Comparison of ENCODE assay signal across 8 cellular contexts in the genomic region with DNA sequence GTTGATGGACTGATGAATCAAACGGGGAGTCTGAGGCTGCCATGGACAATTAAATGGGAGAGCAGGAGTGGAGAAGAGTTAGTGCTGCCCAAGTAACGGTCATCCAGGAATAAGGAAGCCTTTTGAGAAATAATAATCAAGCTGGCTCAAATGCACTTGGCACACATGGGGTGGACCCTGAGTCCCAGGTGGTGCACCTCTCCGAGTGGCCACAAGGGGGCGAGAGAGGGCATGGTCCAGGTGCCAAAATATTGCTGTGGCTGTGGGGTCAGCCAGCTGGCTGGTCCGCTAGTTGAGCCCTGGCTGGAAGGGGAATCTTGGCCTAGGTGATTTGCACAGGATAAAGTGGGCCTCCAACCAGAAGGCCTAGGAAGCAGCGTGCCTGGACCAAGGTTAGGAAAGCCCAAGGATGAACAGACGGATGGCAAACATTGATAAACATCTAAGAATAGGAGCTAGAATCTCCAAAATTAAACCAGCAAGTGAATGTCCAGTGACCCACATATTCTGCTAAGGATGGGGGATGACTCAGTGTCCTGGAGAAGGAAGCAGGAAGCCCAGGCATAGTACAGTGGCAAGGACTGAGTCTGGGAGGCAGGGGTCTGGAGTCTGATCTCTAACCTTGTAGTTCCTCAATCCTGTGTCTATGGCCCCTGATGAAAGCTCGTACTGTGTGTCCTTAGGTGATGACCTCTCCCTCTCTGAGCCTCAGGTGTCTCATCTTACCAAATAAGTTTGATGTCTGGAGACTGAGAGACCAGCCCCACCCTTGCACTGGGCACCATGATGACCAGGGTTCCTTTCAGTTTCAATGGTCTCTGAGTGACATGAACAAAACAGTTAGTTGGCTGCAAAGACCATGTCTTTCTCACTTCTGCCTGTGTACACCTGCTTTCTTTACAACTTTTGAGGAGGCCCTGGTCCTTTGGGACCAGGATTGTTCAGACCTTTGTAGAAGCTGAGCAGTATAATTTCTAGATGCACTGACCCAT. TPM values are rescaled to one million over a fixed set of nuclear protein-coding genes. Genes with fewer than 3 reads are reported as not detected.
DNase-seq lines count a peak whose midpoint lies in the region; ATAC-seq, FAIRE-seq and TF ChIP-seq lines count a peak whose summit lies in the region.

No MANE protein-coding gene starts in this region.

- H3K18ac ChIP-seq in H1 (ENCODE audit: extremely low read depth, low read length), result no peak overlapping the region

- no peak overlapping the region for H4K8ac ChIP-seq in H1 (ENCODE audit: extremely low read depth, insufficient read depth, low read length)

- FAIRE-seq in H1 (lab: Jason Lieb, UNC), result no peak

- TF ChIP-seq CTCF in Caco-2 (IDR thresholded peaks at IDR 0.05; ENCODE audit: insufficient read depth in 1 of 2, low read depth in 1 of 2, low read length in 1 of 2, severe bottlenecking in 1 of 2, unreplicated experiment in 1 of 2) (peak; percentile 92 to 93), H1 (IDR thresholded peaks at IDR 0.05; ENCODE audit: control extremely low read depth in 1 of 3, insufficient read depth in 1 of 3, low read depth in 1 of 3, low read length in 3 of 3) (peak; percentile 90 to 98 (median 97))
- TF ChIP-seq CTCF in activated CD8-positive, alpha-beta T cell treated with anti-CD3 and anti-CD28 coated beads for 36 hours (IDR thresholded peaks at IDR 0.05), result peak; percentile 93

- no peaks in the 10 kb centered on the region for H3K27me3 Mint-ChIP-seq in Caco-2 (ENCODE audit: insufficient read depth, unreplicated experiment)
- peaks cover 5% of the 10 kb centered on the region for H3K27me3 Mint-ChIP-seq in activated CD8-positive, alpha-beta T cell treated with anti-CD3 and anti-CD28 coated beads for 36 hours
- H3K27me3 Mint-ChIP-seq in naive B cell, result peaks cover 15 to 54% (median 23%) of the 10 kb centered on the region in 3 donors
- peaks cover 23 to 30% of the 10 kb centered on the region in 2 donors for H3K27me3 Mint-ChIP-seq in stimulated activated naive B cell treated with anti-CD40 and anti-IgM and Interleukin-4, amounts not matched to agents 10 μg/mL and 1 μg/mL and 100 μg/mL, for 72 hours

- TF ChIP-seq RAD21 in H1 (IDR thresholded peaks at IDR 0.05 in 1 of 2, conservative IDR thresholded peaks at IDR 0.05 in 1 of 2; ENCODE audit: low read depth in 2 of 2, low read length in 2 of 2), result peak; percentile 85 to 92

- H3K9me3 ChIP-seq in Caco-2 (no peaks in the 10 kb centered on the region), H1 (ENCODE audit: insufficient read depth in 2 of 2, low read depth in 1 of 2, low read length in 1 of 2) (no peaks in the 10 kb centered on the region)

- no peak overlapping the region for H2AFZ ChIP-seq in H1 (ENCODE audit: low read length)

- H3K56ac ChIP-seq in H1 (replicated peaks; ENCODE audit: insufficient read length, low read depth, low read length), result no peak overlapping the region

- POLR2A ChIA-PET in Caco-2 (lab: Charles Lee), result no interaction called here
- POLR2A ChIA-PET in activated CD8-positive, alpha-beta T cell treated with anti-CD3 and anti-CD28 coated beads for 36 hours (lab: Charles Lee), result no interaction called here
- POLR2A ChIA-PET in H1 (lab: Charles Lee; ENCODE audit: partially characterized antibody), result interaction anchor here (0.7 to 0.8 kb wide), 2 partner anchors 18 to 25 kb away, joined by 3 read pairs; no protein-coding TSS in a partner anchor

- H2BK12ac ChIP-seq in H1 (ENCODE audit: low read depth, low read length), result no peak overlapping the region

- H2BK15ac ChIP-seq in H1 (ENCODE audit: low read length), result 0 out of 2 replicates have a peak overlapping the region, but pooled peaks have one; percentile 48

- no peak overlapping the region for H3K4me2 ChIP-seq in H1 (ENCODE audit: insufficient read depth in 1 of 2, low read depth in 2 of 2, low read length in 2 of 2)

- no peak overlapping the region for H3K27ac ChIP-seq in H1 (ENCODE audit: low read depth, low read length)

- no peaks in the 10 kb centered on the region for H3K23me2 ChIP-seq in H1 (ENCODE audit: low read depth, low read length)

- H2AK5ac ChIP-seq in H1 (ENCODE audit: low read depth, low read length), result no peak overlapping the region

- ATAC-seq in GM21390 (IDR thresholded peaks at IDR 0.05; ENCODE audit: unreplicated experiment) (peak; percentile 41), naive B cell (ENCODE audit: low read depth in 2 of 2) (peak in 1 of 2 donors; percentile 47)
- peak; percentile 77 for ATAC-seq in activated CD8-positive, alpha-beta T cell treated with anti-CD3 and anti-CD28 coated beads for 36 hours
- peak; percentile 55 to 60 for ATAC-seq in stimulated activated naive B cell treated with anti-CD40 and anti-IgM and Interleukin-4, amounts not matched to agents 10 μg/mL and 1 μg/mL and 100 μg/mL, for 72 hours (replicated peaks)

- no peak overlapping the region for H2BK5ac ChIP-seq in H1 (ENCODE audit: low read depth, low read length)

- peaks cover 5% of the 10 kb centered on the region for H3K4me1 Mint-ChIP-seq in Caco-2 (ENCODE audit: low read depth, unreplicated experiment)
- no peaks in the 10 kb centered on the region for H3K4me1 Mint-ChIP-seq in activated CD8-positive, alpha-beta T cell treated with anti-CD3 and anti-CD28 coated beads for 36 hours (ENCODE audit: low read depth)
- peaks cover 2 to 7% (median 4%) of the 10 kb centered on the region in 3 donors for H3K4me1 Mint-ChIP-seq in naive B cell
- peaks cover 11 to 16% of the 10 kb centered on the region in 2 donors for H3K4me1 Mint-ChIP-seq in stimulated activated naive B cell treated with anti-CD40 and anti-IgM and Interleukin-4, amounts not matched to agents 10 μg/mL and 1 μg/mL and 100 μg/mL, for 72 hours

- H3K4me3 Mint-ChIP-seq in Caco-2 (ENCODE audit: unreplicated experiment) (no peak overlapping the region), naive B cell (peak overlapping the region in 1 of 8 donors; percentile 36)
- H3K4me3 Mint-ChIP-seq in activated CD8-positive, alpha-beta T cell treated with anti-CD3 and anti-CD28 coated beads for 36 hours, result no peak overlapping the region
- peak overlapping the region; percentile 12 to 48 for H3K4me3 Mint-ChIP-seq in stimulated activated naive B cell treated with anti-CD40 and anti-IgM and Interleukin-4, amounts not matched to agents 10 μg/mL and 1 μg/mL and 100 μg/mL, for 72 hours

- BruUV-seq in Caco-2 (replicated peaks; lab: Mats Ljungman, UMichigan), result no TSS peak

- H3K36me3 ChIP-seq in Caco-2 (ENCODE audit: control insufficient read depth, insufficient read depth, low read length), result no peaks in the 10 kb centered on the region
- H3K36me3 ChIP-seq in H1 (ENCODE audit: control insufficient read depth in 2 of 4, insufficient read depth in 4 of 4, low read length in 3 of 4), result no peaks in the 10 kb centered on the region

- H3K9me3 Mint-ChIP-seq in Caco-2 (ENCODE audit: unreplicated experiment) (no peaks in the 10 kb centered on the region), naive B cell (no peaks in the 10 kb centered on the region)
- no peaks in the 10 kb centered on the region for H3K9me3 Mint-ChIP-seq in activated CD8-positive, alpha-beta T cell treated with anti-CD3 and anti-CD28 coated beads for 36 hours
- H3K9me3 Mint-ChIP-seq in stimulated activated naive B cell treated with anti-CD40 and anti-IgM and Interleukin-4, amounts not matched to agents 10 μg/mL and 1 μg/mL and 100 μg/mL, for 72 hours, result no peaks in the 10 kb centered on the region

- no peak overlapping the region for H4K91ac ChIP-seq in H1 (replicated peaks; ENCODE audit: insufficient read length, low read length)

- H3K36me3 Mint-ChIP-seq in Caco-2 (ENCODE audit: insufficient read depth, unreplicated experiment) (no peaks in the 10 kb centered on the region), naive B cell (no peaks in the 10 kb centered on the region)
- H3K36me3 Mint-ChIP-seq in activated CD8-positive, alpha-beta T cell treated with anti-CD3 and anti-CD28 coated beads for 36 hours (ENCODE audit: low read depth), result no peaks in the 10 kb centered on the region
- H3K36me3 Mint-ChIP-seq in stimulated activated naive B cell treated with anti-CD40 and anti-IgM and Interleukin-4, amounts not matched to agents 10 μg/mL and 1 μg/mL and 100 μg/mL, for 72 hours, result no peaks in the 10 kb centered on the region

- no peak overlapping the region for H4K5ac ChIP-seq in H1 (ENCODE audit: insufficient read length, low read depth, low read length)

- no peak overlapping the region for H3K4me3 ChIP-seq in Caco-2 (ENCODE audit: low read depth, low read length)
- no peak overlapping the region for H3K4me3 ChIP-seq in H1 (ENCODE audit: extremely low read depth in 1 of 4, insufficient read depth in 2 of 4, low read depth in 3 of 4, low read length in 4 of 4)

- no peak for TF ChIP-seq POLR2A in H1 (IDR thresholded peaks at IDR 0.05; ENCODE audit: control extremely low read depth in 1 of 2, low read depth in 2 of 2, low read length in 2 of 2)

- 35% methylated on average over 8 of the region's 8 CpGs; no CpG with 5 or more reads in 1 of the 2 experiments for WGBS in H1 (ENCODE audit: extremely low coverage in 1 of 2, insufficient coverage in 1 of 2, insufficient read length in 1 of 2, insufficient replicate concordance in 2 of 2, low coverage in 1 of 2, low lambda C conversion rate in 2 of 2, missing lambda C conversion rate in 1 of 2), 2 experiments

- intact Hi-C loops in Caco-2 (cut with micrococcal nuclease; ENCODE audit: unreplicated experiment), result loop anchor here (1.0 kb wide), 4 partner anchors 72 to 275 kb away; no protein-coding TSS in a partner anchor
- intact Hi-C loops in activated CD8-positive, alpha-beta T cell treated with anti-CD3 and anti-CD28 coated beads for 36 hours (cut with micrococcal nuclease), result loop anchor here (5.0 to 10.0 kb wide), 3 partner anchors 77 to 277 kb away; no protein-coding TSS in a partner anchor

- no peak overlapping the region for H3K14ac ChIP-seq in H1 (ENCODE audit: insufficient read length)

- no peaks in the 10 kb centered on the region for H3K79me2 ChIP-seq in H1 (ENCODE audit: control insufficient read depth in 1 of 2, insufficient read depth in 2 of 2, low read length in 2 of 2)

- no peaks in the 10 kb centered on the region for H3K27me3 ChIP-seq in Caco-2 (replicated peaks; ENCODE audit: control insufficient read depth, insufficient read depth, low read length)
- no peaks in the 10 kb centered on the region; a peak in 1 of 7 replicates for H3K27me3 ChIP-seq in H1 (replicated peaks in 1 of 4; ENCODE audit: control insufficient read depth in 3 of 4, extremely low read depth in 1 of 4, insufficient read depth in 3 of 4, low read length in 3 of 4)

- no peak overlapping the region for H3K9ac ChIP-seq in H1 (replicated peaks in 1 of 4; ENCODE audit: extremely low read depth in 1 of 4, low read depth in 3 of 4, low read length in 3 of 4)

- H3K23ac ChIP-seq in H1 (ENCODE audit: insufficient read length), result no peak overlapping the region

- no peaks in the 10 kb centered on the region for H4K20me1 ChIP-seq in H1 (replicated peaks in 1 of 2; ENCODE audit: control insufficient read depth in 1 of 2, insufficient read depth in 2 of 2, low read length in 2 of 2)

- no peak overlapping the region for H2BK120ac ChIP-seq in H1 (replicated peaks; ENCODE audit: low read depth, low read length)

- peak; percentile 74 to 86 for DNase-seq in Caco-2
- DNase-seq in NCI-H1105 treated with DMSO at 0.1 percent for 48 hours (lab: John Stamatoyannopoulos, UW), result peak; percentile 15
- peak; percentile 80 for DNase-seq in activated CD8-positive, alpha-beta T cell treated with anti-CD3 and anti-CD28 coated beads for 36 hours
- peak; percentile 33 to 99 for DNase-seq in H1 (ENCODE audit: low read depth in 1 of 2, low spot score in 2 of 2)
- DNase-seq in naive B cell, result peak; percentile 51
- DNase-seq in stimulated activated naive B cell treated with anti-CD40 and anti-IgM and Interleukin-4, amounts not matched to agents 10 μg/mL and 1 μg/mL and 100 μg/mL, for 72 hours, result peak; percentile 44
- DNase-seq in GF-D8 (lab: John Stamatoyannopoulos, UW), result no peak

- no peaks in the 10 kb centered on the region for H3K4me1 ChIP-seq in Caco-2
- H3K4me1 ChIP-seq in H1 (replicated peaks in 1 of 4; ENCODE audit: control insufficient read depth in 3 of 4, insufficient read depth in 4 of 4, low read length in 3 of 4), result peaks cover 0 to 6% (median 4%) of the 10 kb centered on the region in 4 experiments; a peak in 6 of 7 replicates

- no peak overlapping the region for H2BK20ac ChIP-seq in H1 (ENCODE audit: low read length)

- H3K79me1 ChIP-seq in H1 (ENCODE audit: low read depth, low read length), result no peaks in the 10 kb centered on the region

- H3K27ac Mint-ChIP-seq in Caco-2 (ENCODE audit: unreplicated experiment), result no peak overlapping the region
- H3K27ac Mint-ChIP-seq in activated CD8-positive, alpha-beta T cell treated with anti-CD3 and anti-CD28 coated beads for 36 hours, result no peak overlapping the region
- H3K27ac Mint-ChIP-seq in naive B cell, result no peak overlapping the region
- H3K27ac Mint-ChIP-seq in stimulated activated naive B cell treated with anti-CD40 and anti-IgM and Interleukin-4, amounts not matched to agents 10 μg/mL and 1 μg/mL and 100 μg/mL, for 72 hours, result no peak overlapping the region

- TF ChIP-seq EP300 in H1 (IDR thresholded peaks at IDR 0.05; ENCODE audit: borderline replicate concordance in 1 of 2, low read depth in 2 of 2, low read length in 2 of 2), result no peak

- no peak overlapping the region for H3K4ac ChIP-seq in H1 (replicated peaks; ENCODE audit: insufficient read length, low read depth, low read length)

- CTCF ChIA-PET in Caco-2 (lab: Charles Lee) (interaction anchor here (0.5 to 2.5 kb wide), 5 partner anchors 18 to 175 kb away, joined by 3 to 20 read pairs (median 4); no protein-coding TSS in a partner anchor), H1 (lab: Charles Lee; ENCODE audit: partially characterized antibody) (interaction anchor here (0.6 to 5.8 kb wide), 94 partner anchors 8 to 1829 kb away, joined by 3 to 59 read pairs (median 4); a partner anchor contains a TSS)
- CTCF ChIA-PET in activated CD8-positive, alpha-beta T cell treated with anti-CD3 and anti-CD28 coated beads for 36 hours (lab: Charles Lee), result interaction anchor here (0.5 to 4.4 kb wide), 52 partner anchors 9 to 347 kb away, joined by 3 to 64 read pairs (median 4); a partner anchor contains a TSS

RNA-seq across cellular contexts. Expression of a gene that starts 19.2 kb away (rescaled TPM):
- 18.3 and 18.4 TPM in 2 replicates for total RNA-seq in Caco-2 (2022)
- 1 to 10 TPM; 2.8 to 3.2 TPM for total RNA-seq in activated CD8-positive, alpha-beta T cell treated with anti-CD3 and anti-CD28 coated beads for 36 hours
- total RNA-seq in H1 (2021; fragmentation: NEBNext Ultra II Directional; extraction: Animal tissue kit (Norgen Biotek cat#: 25700)), result 12.6 and 13.7 TPM in 2 replicates
- polyA plus RNA-seq in H1 (2011; rRNA removed) (4.1 and 7.1 TPM in 2 replicates), naive B cell (ENCODE audit: low read depth in 6 of 6) (under 1 TPM; 0.17 to 0.55 (median 0.27) TPM)
- 7.7 TPM for polyA plus RNA-seq in H1 (2011; cell fraction: cytosol; rRNA removed)
- 8.0 TPM for polyA plus RNA-seq in H1 (2011; cell fraction: nucleus; rRNA removed)
- 5.9 to 8.4 TPM (median 7.6 TPM) in 4 replicates for polyA plus RNA-seq in H1 (2012, experiment 1 of 2)
- 6.2 TPM for polyA plus RNA-seq in H1 (2012, experiment 2 of 2)
- polyA plus RNA-seq in H1 (2013, experiment 1 of 2), result 4.7 TPM
- polyA plus RNA-seq in H1 (2013, experiment 2 of 2), result 5.2 TPM
- polyA minus RNA-seq in H1 (2011; rRNA and poly(A)+ RNA removed), result 3.8 and 6.1 TPM in 2 replicates
- polyA minus RNA-seq in H1 (2011; cell fraction: cytosol; rRNA and poly(A)+ RNA removed), result 9.8 TPM
- polyA minus RNA-seq in H1 (2011; cell fraction: nucleus; rRNA and poly(A)+ RNA removed), result 12.9 TPM

Comparison
In these comparisons a context has a peak if more than half of its experiments do, and no peak if none do; other contexts are left out.
1. H3K4me3 Mint-ChIP-seq: peak in stimulated activated naive B cell treated with anti-CD40 and anti-IgM and Interleukin-4, amounts not matched to agents 10 μg/mL and 1 μg/mL and 100 μg/mL, for 72 hours (2 of 2); none in Caco-2 (single experiment) and activated CD8-positive, alpha-beta T cell treated with anti-CD3 and anti-CD28 coated beads for 36 hours (single experiment).
2. Peak in every context shown above with its lines, with median percentiles within 50 percentile points of each other: CTCF ChIP-seq.